Comparison of ENCODE assay signal across 8 cellular contexts in the genomic region with DNA sequence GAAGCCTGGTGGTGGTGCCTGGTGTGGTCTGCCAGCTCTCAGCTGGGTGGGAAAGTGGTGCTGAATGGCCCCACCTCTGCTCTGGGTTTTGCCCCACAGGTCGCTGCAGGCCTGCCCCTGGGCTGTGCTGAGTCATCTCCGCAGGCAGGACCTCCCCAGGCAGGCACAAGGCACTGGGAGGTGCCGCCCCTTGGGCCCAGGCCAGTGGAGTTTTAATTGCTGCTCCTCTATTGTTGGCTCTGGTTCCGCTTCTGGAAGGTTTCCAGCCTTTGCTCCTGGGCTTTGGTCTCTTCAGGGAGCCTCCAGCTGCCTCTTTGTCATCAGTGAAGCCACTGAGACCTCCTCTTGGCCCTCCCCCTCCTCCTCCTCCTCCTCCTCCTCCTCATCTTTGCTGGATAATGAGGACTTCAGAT.
DNase-seq lines count a peak whose midpoint lies in the region; ATAC-seq, FAIRE-seq and TF ChIP-seq lines count a peak whose summit lies in the region.

No MANE protein-coding gene starts in this region.

- FAIRE-seq in small intestine (lab: Jason Lieb, UNC) = no peak

- no peak overlapping the region for H3K4me3 Mint-ChIP-seq in GM23338

- DNase-seq in COR-L47 (lab: John Stamatoyannopoulos, UW) (peak; percentile 94), fibroblast of peridontal ligament (ENCODE audit: extremely low read depth) (peak; percentile 10), small intestine (peak; percentile 95), NCI-H2227 (lab: John Stamatoyannopoulos, UW; ENCODE audit: unreplicated experiment) (no peak), GM23338 (ENCODE audit: low spot score) (no peak)

- H3K4me3 ChIP-seq in OCI-LY3 (ENCODE audit: low read length) = no peak overlapping the region
- no peak overlapping the region for H3K4me3 ChIP-seq in small intestine (ENCODE audit: low read depth in 1 of 2, low read length in 2 of 2)
- H3K4me3 ChIP-seq in GM23338 = no peak overlapping the region

- TF ChIP-seq CTCF in OCI-LY3 (IDR thresholded peaks at IDR 0.05; ENCODE audit: low read depth, low read length) (no peak), GM23338 (conservative IDR thresholded peaks at IDR 0.05; ENCODE audit: low read depth in 2 of 2) (no peak)

- H3K9me3 ChIP-seq in OCI-LY3 (ENCODE audit: insufficient read depth, low read length) = no peaks in the 10 kb centered on the region
- H3K9me3 ChIP-seq in small intestine (ENCODE audit: control insufficient read depth, low read depth) = no peaks in the 10 kb centered on the region

- H3K27me3 ChIP-seq in OCI-LY3 (ENCODE audit: low read depth, low read length) (no peaks in the 10 kb centered on the region), small intestine (ENCODE audit: control insufficient read depth in 2 of 2, insufficient read depth in 2 of 2, low read length in 2 of 2) (no peaks in the 10 kb centered on the region), GM23338 (ENCODE audit: insufficient read depth) (peaks cover 26% of the 10 kb centered on the region)

- H3K4me1 ChIP-seq in OCI-LY3 (ENCODE audit: low read length) = peaks cover 14% of the 10 kb centered on the region
- H3K4me1 ChIP-seq in small intestine (ENCODE audit: control insufficient read depth in 2 of 2, insufficient read depth in 1 of 2, low read depth in 1 of 2, low read length in 1 of 2) = peaks cover 0 to 4% of the 10 kb centered on the region in 2 donors
- peaks cover 1% of the 10 kb centered on the region for H3K4me1 ChIP-seq in GM23338 (ENCODE audit: insufficient read depth)

- no peaks in the 10 kb centered on the region for H3F3A ChIP-seq in GM23338 (replicated peaks; ENCODE audit: low read depth)

- peaks cover 9% of the 10 kb centered on the region; the same call in 2 of the 3 replicates for H3K4me1 Mint-ChIP-seq in GM23338

- ATAC-seq in HG02759 (IDR thresholded peaks at IDR 0.05; ENCODE audit: unreplicated experiment) (peak; percentile 76), GM23338 (no peak), HG02870 (IDR thresholded peaks at IDR 0.05; ENCODE audit: unreplicated experiment) (no peak)

- H3K27ac ChIP-seq in OCI-LY3 (ENCODE audit: low read length) (no peak overlapping the region), small intestine (ENCODE audit: low read depth in 1 of 2, low read length in 1 of 2) (peak overlapping the region in 1 of 2 donors; percentile 14), GM23338 (ENCODE audit: low read depth) (no peak overlapping the region)

- peaks cover 37% of the 10 kb centered on the region for H3K27me3 Mint-ChIP-seq in GM23338 (ENCODE audit: insufficient read depth, low read depth, poor library complexity)

- H3K9me3 Mint-ChIP-seq in GM23338 = peaks cover 39% of the 10 kb centered on the region

- H4K20me1 ChIP-seq in OCI-LY3 (ENCODE audit: insufficient read depth, low read length) (no peaks in the 10 kb centered on the region), GM23338 (replicated peaks; ENCODE audit: insufficient read depth) (no peaks in the 10 kb centered on the region)

- H3K9me2 ChIP-seq in GM23338 (ENCODE audit: insufficient read depth) = peaks cover 7% of the 10 kb centered on the region; the same call in 1 of the 2 replicates

- no peak overlapping the region for H2AFZ ChIP-seq in OCI-LY3 (ENCODE audit: low read depth, low read length)
- H2AFZ ChIP-seq in GM23338 = no peak overlapping the region

- no peak overlapping the region for H3K9ac ChIP-seq in OCI-LY3 (ENCODE audit: low read length)

- peaks cover 40% of the 10 kb centered on the region for H3K36me3 Mint-ChIP-seq in GM23338 (ENCODE audit: low read depth)

- H3K4me2 ChIP-seq in OCI-LY3 (ENCODE audit: low read length) (peak overlapping the region; percentile 9; the same call in 1 of the 2 replicates), GM23338 (no peak overlapping the region)

- 6 to 25% (median 9%) methylated on average over 4 of the region's 4 CpGs for WGBS in small intestine, 3 donors

- no peak overlapping the region for H3K27ac Mint-ChIP-seq in GM23338

- H3K36me3 ChIP-seq in OCI-LY3 (replicated peaks; ENCODE audit: low read depth, low read length) (no peaks in the 10 kb centered on the region), small intestine (ENCODE audit: control insufficient read depth in 2 of 2, insufficient read depth in 2 of 2, low read length in 2 of 2) (no peaks in the 10 kb centered on the region), GM23338 (ENCODE audit: insufficient read depth) (peaks cover 5% of the 10 kb centered on the region; the same call in 1 of the 2 replicates)

- H3K79me2 ChIP-seq in OCI-LY3 (ENCODE audit: low read length) (no peaks in the 10 kb centered on the region), GM23338 (replicated peaks; ENCODE audit: insufficient read depth) (no peaks in the 10 kb centered on the region)

TF ChIP-seq in GM23338, 12 proteins besides CTCF, POLR2A, EP300 and RAD21:
- TF ChIP-seq CREB1 (CRISPR knock-in tag; IDR thresholded peaks at IDR 0.05; ENCODE audit: low read depth) = no peak

Comparison
In these comparisons a context has a peak if more than half of its experiments do, and no peak if none do; other contexts are left out.
1. DNase-seq: peak in COR-L47 (single experiment), fibroblast of peridontal ligament (single experiment) and small intestine (single experiment); none in NCI-H2227 (single experiment) and GM23338 (single experiment).